21 cellular contexts compared by ENCODE assay signal in genomic region chr5:178318382-178318781, GRCh38.
"Had no signal": no experiment of that assay in that cellular context is flagged by ENCODE, and none has a peak within 500 bp of the region (broad histone marks: within the 10 kb centered on the region; RNA-seq: fewer than 3 reads in every experiment).

No MANE protein-coding gene starts in this region.

- DNase-seq: central memory CD4-positive, alpha-beta T cell; cortex of kidney; effector memory CD4-positive, alpha-beta T cell; kidney glomerular epithelial cell; mesenchymal stem cell; naive B cell; nucleus accumbens; ovary; right cardiac atrium; stimulated activated naive CD4-positive, alpha-beta T cell; stomach; substantia nigra had no signal

- H2AFZ ChIP-seq: hepatocyte had no signal

- H3K9me3 ChIP-seq: esophagus muscularis mucosa, gastroesophageal sphincter, ovary, stomach, upper lobe of left lung, vagina had no signal

- ATAC-seq: gastroesophageal sphincter, right cardiac atrium had no signal

- H3K27ac Mint-ChIP-seq: naive B cell, progenitor cell of endocrine pancreas had no signal

- H3K4me3 Mint-ChIP-seq: naive B cell, neural crest cell had no signal

- H3K36me3 Mint-ChIP-seq: naive B cell had no signal

- H3K27me3 ChIP-seq: gastroesophageal sphincter, hepatocyte, ovary, stomach, upper lobe of left lung, vagina had no signal

- H3K9me3 Mint-ChIP-seq: neural crest cell had no signal

- H3K4me1 ChIP-seq: gastroesophageal sphincter, stomach, upper lobe of left lung, vagina had no signal

- H3K27ac ChIP-seq: epithelial cell of prostate, esophagus muscularis mucosa, gastroesophageal sphincter, hepatocyte, ovary, stomach, upper lobe of left lung, vagina had no signal

- H3K4me3 ChIP-seq: esophagus muscularis mucosa, gastroesophageal sphincter, hepatocyte, lung, ovary, stomach, upper lobe of left lung, vagina had no signal

- H3K4me2 ChIP-seq: hepatocyte had no signal

- H3K36me3 ChIP-seq: esophagus muscularis mucosa, gastroesophageal sphincter, ovary, stomach, upper lobe of left lung, vagina had no signal
